ENCODE assay signal across 8 cellular contexts in the genomic region with DNA sequence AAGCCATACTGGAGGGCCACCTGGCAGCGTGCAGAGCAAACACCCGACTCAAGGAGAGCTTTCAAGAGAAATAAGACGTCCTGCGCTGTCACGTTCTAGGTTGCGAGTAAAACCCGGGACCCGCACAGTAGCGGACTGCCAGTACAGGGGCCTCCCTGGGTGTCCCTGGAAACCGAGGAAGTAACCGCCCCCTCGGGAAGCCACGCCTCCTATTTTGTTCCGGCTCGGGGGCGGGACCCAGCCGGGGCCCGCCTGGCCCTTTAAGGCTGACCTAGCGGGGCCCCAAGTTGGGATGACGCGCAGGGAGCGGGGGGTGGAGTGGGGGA. TPM values are rescaled to one million over a fixed set of nuclear protein-coding genes. Genes with fewer than 3 reads are reported as not detected.
DNase-seq lines count a peak whose midpoint lies in the region; ATAC-seq and TF ChIP-seq lines count a peak whose summit lies in the region.

No MANE protein-coding gene starts in this region.

- peak; percentile 75 to 77 for DNase-seq in NCI-H1930 (lab: John Stamatoyannopoulos, UW)
- DNase-seq in T-helper 22 cell (ENCODE audit: low read depth): peak; percentile 92
- DNase-seq in astrocyte of the cerebellum (ENCODE audit: low read depth): peak; percentile 42
- DNase-seq in hippocampal formation (lab: John Stamatoyannopoulos, UW): peak; percentile 82 to 88
- peak; percentile 97 for DNase-seq in sciatic nerve (ENCODE audit: low spot score)
- no peak for DNase-seq in HuH-7.5 (ENCODE audit: low spot score)

- ATAC-seq in GM18498 (IDR thresholded peaks at IDR 0.05; ENCODE audit: unreplicated experiment): peak; percentile 71
- peak; percentile 69 for ATAC-seq in HG02840 (IDR thresholded peaks at IDR 0.05; ENCODE audit: low FRiP score, unreplicated experiment)
- ATAC-seq in sciatic nerve: peak; percentile 85

- H3K4me3 ChIP-seq in astrocyte of the cerebellum (ENCODE audit: low read depth, low read length): peak overlapping the region; percentile 56

- intact Hi-C loops in sciatic nerve (cut with DNase I): no loop called here

- in situ Hi-C loops in astrocyte of the cerebellum (cut with HindIII; ENCODE audit: low sequenced_read_pairs): no loop called here

- no peak for TF ChIP-seq CTCF in astrocyte of the cerebellum (IDR thresholded peaks at IDR 0.05; ENCODE audit: low read depth, low read length, missing control alignments)

RNA-seq across cellular contexts. Expression of a gene that starts 0.2 kb away (rescaled TPM):
- 19.5 TPM for total RNA-seq in sciatic nerve

RNA-seq across cellular contexts. Expression of a gene that starts 5.2 kb away (rescaled TPM):
- 10.6 TPM for total RNA-seq in sciatic nerve

RNA-seq across cellular contexts. Expression of a gene that starts 47.4 kb away (rescaled TPM):
- total RNA-seq in sciatic nerve: 21.3 TPM

RNA-seq across cellular contexts. Expression of a gene that starts 49.2 kb away (rescaled TPM):
- 16.1 TPM for total RNA-seq in sciatic nerve

RNA-seq across cellular contexts. Expression of a gene that starts 58.0 kb away (rescaled TPM):
- total RNA-seq in sciatic nerve: 6.2 TPM
